Comparison of ENCODE assay signal across 8 cellular contexts in the genomic region with DNA sequence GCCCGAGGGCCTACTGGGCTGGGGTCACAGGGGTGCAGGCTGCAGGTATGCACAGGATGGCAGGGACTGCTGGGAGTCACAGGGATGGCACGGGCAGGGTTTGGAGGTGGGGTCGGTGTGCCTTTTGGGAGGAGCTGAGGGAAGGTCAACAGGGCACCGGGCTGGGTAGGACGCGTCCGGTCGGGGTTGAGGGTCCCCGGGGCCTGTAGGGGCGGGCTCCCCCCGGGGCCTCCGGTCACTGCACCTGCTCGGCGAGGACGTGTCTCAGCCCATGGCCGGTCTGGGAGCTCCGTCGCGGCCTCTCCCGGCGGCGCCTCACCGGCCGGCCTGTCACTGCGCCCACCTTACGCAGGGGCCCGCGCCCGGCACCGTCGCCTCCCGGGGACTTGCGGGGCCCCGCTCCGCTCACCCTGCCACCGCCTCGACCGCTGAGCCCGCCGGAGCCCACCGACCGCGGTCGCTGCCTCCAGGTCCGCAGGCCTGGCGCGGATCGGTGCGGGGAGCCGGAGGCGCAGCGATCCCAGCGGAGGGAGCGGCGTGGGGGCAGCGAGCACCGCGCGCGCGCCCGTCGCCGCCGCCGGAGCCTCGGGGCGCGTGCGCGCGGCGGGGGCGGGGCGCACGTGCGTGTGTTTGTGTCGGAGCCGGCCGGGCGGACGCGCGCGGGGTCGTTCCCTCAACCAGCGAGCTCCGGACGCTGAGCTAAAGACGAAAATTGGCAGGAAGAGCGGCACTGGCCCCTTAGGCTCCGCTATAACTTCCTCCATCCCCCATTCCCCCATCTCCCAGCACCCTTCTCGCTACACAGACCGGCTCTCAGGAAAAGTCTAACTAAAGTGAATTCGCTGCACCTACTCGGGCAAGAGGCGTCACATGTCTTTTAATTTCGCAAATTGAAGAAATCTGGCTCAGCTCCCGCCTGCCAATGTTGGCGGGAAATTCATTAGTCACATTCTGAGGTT. TPM values are rescaled to one million over a fixed set of nuclear protein-coding genes. Genes with fewer than 3 reads are reported as not detected.
DNase-seq lines count a peak whose midpoint lies in the region; ATAC-seq and TF ChIP-seq lines count a peak whose summit lies in the region.

A gene with protein sequence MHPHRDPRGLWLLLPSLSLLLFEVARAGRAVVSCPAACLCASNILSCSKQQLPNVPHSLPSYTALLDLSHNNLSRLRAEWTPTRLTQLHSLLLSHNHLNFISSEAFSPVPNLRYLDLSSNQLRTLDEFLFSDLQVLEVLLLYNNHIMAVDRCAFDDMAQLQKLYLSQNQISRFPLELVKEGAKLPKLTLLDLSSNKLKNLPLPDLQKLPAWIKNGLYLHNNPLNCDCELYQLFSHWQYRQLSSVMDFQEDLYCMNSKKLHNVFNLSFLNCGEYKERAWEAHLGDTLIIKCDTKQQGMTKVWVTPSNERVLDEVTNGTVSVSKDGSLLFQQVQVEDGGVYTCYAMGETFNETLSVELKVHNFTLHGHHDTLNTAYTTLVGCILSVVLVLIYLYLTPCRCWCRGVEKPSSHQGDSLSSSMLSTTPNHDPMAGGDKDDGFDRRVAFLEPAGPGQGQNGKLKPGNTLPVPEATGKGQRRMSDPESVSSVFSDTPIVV (minus strand): TSS at position 552 of the 959 bp plus-strand sequence. CDS start 815 bp downstream, outside the sequence.

- intact Hi-C loops in cardiac septum (cut with DNase I): no loop called here

- no peaks in the 10 kb centered on the region for H3K27me3 Mint-ChIP-seq in activated naive CD4-positive, alpha-beta T cell treated with anti-CD3 and anti-CD28 coated beads, Interleukin-2, amount 50 U/mL, for 24 hours
- H3K27me3 Mint-ChIP-seq in progenitor cell of endocrine pancreas: peaks cover 32% of the 10 kb centered on the region

- no peaks in the 10 kb centered on the region for H3K9me3 Mint-ChIP-seq in activated naive CD4-positive, alpha-beta T cell treated with anti-CD3 and anti-CD28 coated beads, Interleukin-2, amount 50 U/mL, for 24 hours
- no peaks in the 10 kb centered on the region for H3K9me3 Mint-ChIP-seq in progenitor cell of endocrine pancreas (ENCODE audit: low read depth)

- H3K4me3 ChIP-seq in GM08714 (ENCODE audit: low read length): peak within 1 kb of the TSS; percentile 68

- peak; percentile 51 for ATAC-seq in HG03439 (IDR thresholded peaks at IDR 0.05; ENCODE audit: unreplicated experiment)
- ATAC-seq in GM21528 (IDR thresholded peaks at IDR 0.05; ENCODE audit: low FRiP score, unreplicated experiment): no peak

- DNase-seq in SHP77 treated with DMSO at 0.1 percent for 48 hours (lab: John Stamatoyannopoulos, UW): peak; percentile 12
- DNase-seq in cardiac septum (ENCODE audit: low spot score): no peak
- peak; percentile 54 for DNase-seq in progenitor cell of endocrine pancreas (ENCODE audit: low spot score, unreplicated experiment)
- DNase-seq in HK-2 (ENCODE audit: unreplicated experiment): no peak

- peak within 1 kb of the TSS; percentile 93 for H3K27ac Mint-ChIP-seq in activated naive CD4-positive, alpha-beta T cell treated with anti-CD3 and anti-CD28 coated beads, Interleukin-2, amount 50 U/mL, for 24 hours
- peak within 1 kb of the TSS; percentile 73 for H3K27ac Mint-ChIP-seq in progenitor cell of endocrine pancreas

- peaks cover 8% of the 10 kb centered on the region for H3K36me3 Mint-ChIP-seq in activated naive CD4-positive, alpha-beta T cell treated with anti-CD3 and anti-CD28 coated beads, Interleukin-2, amount 50 U/mL, for 24 hours
- H3K36me3 Mint-ChIP-seq in progenitor cell of endocrine pancreas (ENCODE audit: insufficient read depth): no peaks in the 10 kb centered on the region

- H3K4me3 Mint-ChIP-seq in activated naive CD4-positive, alpha-beta T cell treated with anti-CD3 and anti-CD28 coated beads, Interleukin-2, amount 50 U/mL, for 24 hours: peak within 1 kb of the TSS; percentile 93
- H3K4me3 Mint-ChIP-seq in progenitor cell of endocrine pancreas (ENCODE audit: low read depth): peak within 1 kb of the TSS; percentile 89

- TF ChIP-seq CTCF in progenitor cell of endocrine pancreas (IDR thresholded peaks at IDR 0.05; ENCODE audit: unreplicated experiment): no peak

- H3K4me1 Mint-ChIP-seq in activated naive CD4-positive, alpha-beta T cell treated with anti-CD3 and anti-CD28 coated beads, Interleukin-2, amount 50 U/mL, for 24 hours: peaks cover 63% of the 10 kb centered on the region
- H3K4me1 Mint-ChIP-seq in progenitor cell of endocrine pancreas (ENCODE audit: low read depth): peaks cover 10% of the 10 kb centered on the region

RNA-seq across cellular contexts. Expression of the gene that starts here (rescaled TPM):
- total RNA-seq in cardiac septum (13.8 TPM), progenitor cell of endocrine pancreas (7.0 and 7.2 TPM in 2 replicates)

Comparison
In these comparisons a context has a peak if more than half of its experiments do, and no peak if none do; other contexts are left out.
1. DNase-seq: peak in SHP77 treated with DMSO at 0.1 percent for 48 hours (single experiment) and progenitor cell of endocrine pancreas (single experiment); none in cardiac septum (single experiment) and HK-2 (single experiment).